1 cellular context compared by ENCODE assay signal in the genomic region with DNA sequence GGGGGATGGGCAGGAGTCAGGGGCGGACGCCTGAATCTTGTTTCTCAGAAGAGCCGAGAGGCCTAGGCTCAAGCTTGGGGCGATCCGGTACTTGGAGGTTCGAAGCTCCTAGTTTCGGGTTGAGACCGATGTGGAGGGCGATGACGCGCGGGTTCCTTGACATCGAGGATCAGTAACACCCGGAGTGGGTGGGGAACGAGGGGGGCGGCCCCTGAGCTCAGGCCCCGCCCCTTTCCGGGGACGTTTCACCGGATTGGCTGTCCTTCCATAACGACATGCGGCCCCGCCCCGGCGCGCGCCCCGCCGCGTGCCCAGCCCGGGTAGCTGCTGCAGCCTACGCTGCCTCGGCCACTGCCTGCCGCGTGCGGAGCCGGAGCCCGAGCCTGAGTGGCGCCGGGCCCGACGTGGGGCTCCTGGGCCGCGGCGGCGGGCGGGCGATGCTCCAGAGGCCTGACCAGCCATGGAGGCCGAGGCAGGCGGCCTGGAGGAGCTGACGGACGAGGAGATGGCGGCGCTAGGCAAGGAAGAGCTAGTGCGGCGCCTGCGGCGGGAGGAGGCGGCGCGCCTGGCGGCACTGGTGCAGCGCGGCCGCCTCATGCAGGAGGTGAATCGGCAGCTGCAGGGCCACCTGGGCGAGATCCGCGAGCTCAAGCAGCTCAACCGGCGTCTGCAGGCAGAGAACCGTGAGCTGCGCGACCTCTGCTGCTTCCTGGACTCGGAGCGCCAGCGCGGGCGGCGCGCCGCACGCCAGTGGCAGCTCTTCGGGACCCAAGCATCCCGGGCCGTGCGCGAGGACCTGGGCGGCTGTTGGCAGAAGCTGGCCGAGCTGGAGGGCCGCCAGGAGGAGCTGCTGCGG.
TF ChIP-seq lines count a peak whose summit lies in the region.

A gene (plus strand): TSS at position 350 of the 856 bp plus-strand sequence. CDS start 111 bp downstream, at position 461.

TF ChIP-seq in H1, 55 proteins besides CTCF, POLR2A, EP300 and RAD21:
- peak; percentile 44; the same call in 1 of the 2 replicates for TF ChIP-seq SP4 (IDR thresholded peaks at IDR 0.05; ENCODE audit: low read length)
- TF ChIP-seq RFX5 (IDR thresholded peaks at IDR 0.05; ENCODE audit: borderline replicate concordance, low read depth, low read length), result no peak
- TF ChIP-seq TAF7 (optimal IDR thresholded peaks at IDR 0.05; ENCODE audit: borderline replicate concordance, low read depth, low read length), result peak; percentile 74
- TF ChIP-seq, protein P1, sequence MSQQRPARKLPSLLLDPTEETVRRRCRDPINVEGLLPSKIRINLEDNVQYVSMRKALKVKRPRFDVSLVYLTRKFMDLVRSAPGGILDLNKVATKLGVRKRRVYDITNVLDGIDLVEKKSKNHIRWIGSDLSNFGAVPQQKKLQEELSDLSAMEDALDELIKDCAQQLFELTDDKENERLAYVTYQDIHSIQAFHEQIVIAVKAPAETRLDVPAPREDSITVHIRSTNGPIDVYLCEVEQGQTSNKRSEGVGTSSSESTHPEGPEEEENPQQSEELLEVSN (IDR thresholded peaks at IDR 0.05), result peak; percentile 65
- TF ChIP-seq GABPA (IDR thresholded peaks at IDR 0.05; ENCODE audit: borderline replicate concordance, insufficient read depth, low read length), result 0 out of 2 replicates have a peak, but pooled peaks have one; percentile 15
- TF ChIP-seq RXRA (IDR thresholded peaks at IDR 0.05; ENCODE audit: insufficient read depth, low read depth, low read length), result no peak
- peak; percentile 77 for TF ChIP-seq TAF1 (IDR thresholded peaks at IDR 0.05; ENCODE audit: low read depth, low read length)
- TF ChIP-seq PHF8 (conservative IDR thresholded peaks at IDR 0.05; ENCODE audit: low read depth, low read length), result peak; percentile 81
- no peak for TF ChIP-seq SIX5 (IDR thresholded peaks at IDR 0.05; ENCODE audit: low read depth, low read length)
- no peak for TF ChIP-seq BRCA1 (IDR thresholded peaks at IDR 0.05; ENCODE audit: low read depth, low read length)
- TF ChIP-seq YY1 (IDR thresholded peaks at IDR 0.05; ENCODE audit: low read depth, low read length), result 0 out of 2 replicates have a peak, but pooled peaks have one; percentile 11
- TF ChIP-seq, protein P2, sequence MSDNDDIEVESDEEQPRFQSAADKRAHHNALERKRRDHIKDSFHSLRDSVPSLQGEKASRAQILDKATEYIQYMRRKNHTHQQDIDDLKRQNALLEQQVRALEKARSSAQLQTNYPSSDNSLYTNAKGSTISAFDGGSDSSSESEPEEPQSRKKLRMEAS (IDR thresholded peaks at IDR 0.05), result peak; percentile 89
- TF ChIP-seq CTBP2 (IDR thresholded peaks at IDR 0.05; ENCODE audit: borderline replicate concordance, insufficient read depth, insufficient read length, low read length), result peak; percentile 28
- TF ChIP-seq CREB1 (IDR thresholded peaks at IDR 0.05), result peak; percentile 32; the same call in 1 of the 2 replicates
- no peak for TF ChIP-seq POU5F1 (IDR thresholded peaks at IDR 0.05; ENCODE audit: low read depth, low read length)
- peak; percentile 66; the same call in 1 of the 2 replicates for TF ChIP-seq TBP (IDR thresholded peaks at IDR 0.05; ENCODE audit: low read depth, low read length)
- TF ChIP-seq JUN (IDR thresholded peaks at IDR 0.05; ENCODE audit: low read depth, low read length), result no peak
- TF ChIP-seq SUZ12 (IDR thresholded peaks at IDR 0.05; ENCODE audit: low read length), result no peak
- no peak for TF ChIP-seq NRF1 (IDR thresholded peaks at IDR 0.05; ENCODE audit: low read depth, low read length)
- peak; percentile 73 for TF ChIP-seq KDM4A (IDR thresholded peaks at IDR 0.05; ENCODE audit: low read depth, low read length, severe bottlenecking)
- TF ChIP-seq SIRT6 (IDR thresholded peaks at IDR 0.05; ENCODE audit: low read length), result no peak
- no peak for TF ChIP-seq ZNF274 (IDR thresholded peaks at IDR 0.05; ENCODE audit: borderline replicate concordance, extremely low read depth, low read length)
- no peak for TF ChIP-seq SRF (IDR thresholded peaks at IDR 0.05; ENCODE audit: low read depth, low read length)
- 0 out of 2 replicates have a peak, but pooled peaks have one; percentile 29 for TF ChIP-seq SP1 (IDR thresholded peaks at IDR 0.05; ENCODE audit: low read depth, low read length)
- peak; percentile 42; the same call in 1 of the 2 replicates for TF ChIP-seq RBBP5 (IDR thresholded peaks at IDR 0.05; ENCODE audit: borderline replicate concordance, low read depth, low read length)
- no peak for TF ChIP-seq BACH1 (IDR thresholded peaks at IDR 0.05; ENCODE audit: low read length)
- no peak for TF ChIP-seq CHD2 (IDR thresholded peaks at IDR 0.05; ENCODE audit: low read length)
- no peak for TF ChIP-seq ASH2L (IDR thresholded peaks at IDR 0.05; ENCODE audit: low read length)
- no peak for TF ChIP-seq JUND (IDR thresholded peaks at IDR 0.05; ENCODE audit: low read length)
- TF ChIP-seq EZH2 (IDR thresholded peaks at IDR 0.05; ENCODE audit: low read depth, low read length, severe bottlenecking), result peak; percentile 1
- TF ChIP-seq POLR2AphosphoS5 (IDR thresholded peaks at IDR 0.05; ENCODE audit: low read depth, low read length), result peak; percentile 68
- TF ChIP-seq MAFK (IDR thresholded peaks at IDR 0.05; ENCODE audit: low read depth, low read length), result no peak
- TF ChIP-seq HDAC2 (IDR thresholded peaks at IDR 0.05; ENCODE audit: borderline replicate concordance in 1 of 2, low read depth in 2 of 2, low read length in 2 of 2), result no peak
- no peak for TF ChIP-seq CEBPB (IDR thresholded peaks at IDR 0.05; ENCODE audit: low read depth, low read length)
- no peak for TF ChIP-seq SAP30 (IDR thresholded peaks at IDR 0.05; ENCODE audit: insufficient read depth, insufficient replicate concordance, low read length)
- no peak for TF ChIP-seq EGR1 (IDR thresholded peaks at IDR 0.05; ENCODE audit: borderline replicate concordance, low read depth, low read length)
- no peak for TF ChIP-seq RNF2 (IDR thresholded peaks at IDR 0.05; ENCODE audit: borderline replicate concordance, low read depth, low read length, missing control alignments, poor library complexity, severe bottlenecking)
- no peak for TF ChIP-seq CHD1 (IDR thresholded peaks at IDR 0.05; ENCODE audit: low read depth, low read length)
- no peak for TF ChIP-seq CBX5 (IDR thresholded peaks at IDR 0.05; ENCODE audit: low read depth, low read length)
- TF ChIP-seq, protein P3, sequence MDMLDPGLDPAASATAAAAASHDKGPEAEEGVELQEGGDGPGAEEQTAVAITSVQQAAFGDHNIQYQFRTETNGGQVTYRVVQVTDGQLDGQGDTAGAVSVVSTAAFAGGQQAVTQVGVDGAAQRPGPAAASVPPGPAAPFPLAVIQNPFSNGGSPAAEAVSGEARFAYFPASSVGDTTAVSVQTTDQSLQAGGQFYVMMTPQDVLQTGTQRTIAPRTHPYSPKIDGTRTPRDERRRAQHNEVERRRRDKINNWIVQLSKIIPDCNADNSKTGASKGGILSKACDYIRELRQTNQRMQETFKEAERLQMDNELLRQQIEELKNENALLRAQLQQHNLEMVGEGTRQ (IDR thresholded peaks at IDR 0.05; ENCODE audit: low read length), result no peak
